ENCODE assay signal across 11 cellular contexts in the genomic region with DNA sequence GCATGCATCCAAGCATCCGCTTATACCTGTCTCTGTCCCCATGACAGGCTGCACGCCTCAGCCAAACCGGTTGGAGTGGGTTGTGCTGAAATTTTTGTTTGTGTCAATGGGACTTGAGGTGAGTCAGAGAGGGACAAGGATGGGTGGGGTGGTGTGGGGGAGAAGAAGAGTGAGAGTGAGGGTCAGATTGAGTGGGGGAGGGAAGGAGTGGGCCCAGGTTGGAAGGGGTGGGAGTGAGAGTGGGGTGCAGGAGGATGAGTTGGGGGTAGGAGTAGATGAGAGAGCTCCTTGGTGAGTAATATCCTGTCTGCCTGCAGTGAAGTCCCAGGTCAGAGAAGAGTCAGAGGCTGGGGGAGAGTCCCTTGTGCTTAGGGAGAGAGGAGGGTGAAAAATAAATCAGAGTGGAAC. TPM values are rescaled to one million over a fixed set of nuclear protein-coding genes. Genes with fewer than 3 reads are reported as not detected.
DNase-seq lines count a peak whose midpoint lies in the region; ATAC-seq and TF ChIP-seq lines count a peak whose summit lies in the region.
"Had no signal": no experiment of that assay in that cellular context is flagged by ENCODE, and none has a peak within 500 bp of the region (broad histone marks: within the 10 kb centered on the region; RNA-seq: fewer than 3 reads in every experiment).

No MANE protein-coding gene starts in this region.

- no peaks in the 10 kb centered on the region for H3K36me3 Mint-ChIP-seq in T-helper 2 cell treated with Interferon-gamma antibody and Interleukin-4, amounts not matched to agents 5 μg/mL and 100 μg/mL, for 36 hours (ENCODE audit: low read depth)
- H3K36me3 Mint-ChIP-seq in MCF 10A (ENCODE audit: insufficient read depth, unreplicated experiment) = peaks cover 5% of the 10 kb centered on the region
- H3K36me3 Mint-ChIP-seq: memory B cell had no signal

- ATAC-seq in GM18870 (IDR thresholded peaks at IDR 0.05; ENCODE audit: unreplicated experiment) = no peak
- ATAC-seq: body of pancreas, sciatic nerve had no signal

- POLR2A ChIA-PET in MCF 10A (lab: Yijun Ruan, JAX) = interaction anchor here (0.7 to 1.2 kb wide), 2 partner anchors 19 to 858 kb away, joined by 3 read pairs; no protein-coding TSS in a partner anchor

- TF ChIP-seq CTCF in MCF 10A (IDR thresholded peaks at IDR 0.05; ENCODE audit: unreplicated experiment) = no peak

- H3K27ac Mint-ChIP-seq in T-helper 2 cell treated with Interferon-gamma antibody and Interleukin-4, amounts not matched to agents 5 μg/mL and 100 μg/mL, for 36 hours = no peak overlapping the region
- H3K27ac Mint-ChIP-seq in MCF 10A (ENCODE audit: low read depth, unreplicated experiment) = no peak overlapping the region
- H3K27ac Mint-ChIP-seq: memory B cell had no signal

- CTCF ChIA-PET in MCF 10A (lab: Yijun Ruan, JAX) = interaction anchor here (0.6 to 10.3 kb wide), 7 partner anchors 12 to 442 kb away, joined by 3 to 331 read pairs (median 3); a partner anchor contains a TSS

- H3K27me3 Mint-ChIP-seq in T-helper 2 cell treated with Interferon-gamma antibody and Interleukin-4, amounts not matched to agents 5 μg/mL and 100 μg/mL, for 36 hours (ENCODE audit: low read depth) = peaks cover 2% of the 10 kb centered on the region
- H3K27me3 Mint-ChIP-seq in MCF 10A (ENCODE audit: insufficient read depth, unreplicated experiment) = no peaks in the 10 kb centered on the region
- H3K27me3 Mint-ChIP-seq: memory B cell had no signal

- intact Hi-C loops in MCF 10A (cut with micrococcal nuclease) = no loop called here

- peaks cover 33% of the 10 kb centered on the region for H3K4me1 Mint-ChIP-seq in T-helper 2 cell treated with Interferon-gamma antibody and Interleukin-4, amounts not matched to agents 5 μg/mL and 100 μg/mL, for 36 hours (ENCODE audit: low read depth)
- H3K4me1 Mint-ChIP-seq in MCF 10A (ENCODE audit: insufficient read depth, unreplicated experiment) = peaks cover 49% of the 10 kb centered on the region

- H3K4me3 Mint-ChIP-seq in T-helper 2 cell treated with Interferon-gamma antibody and Interleukin-4, amounts not matched to agents 5 μg/mL and 100 μg/mL, for 36 hours = no peak overlapping the region
- H3K4me3 Mint-ChIP-seq in MCF 10A (ENCODE audit: unreplicated experiment) = no peak overlapping the region
- H3K4me3 Mint-ChIP-seq: memory B cell had no signal

- no TSS peak for BruUV-seq in MCF 10A (replicated peaks; lab: Mats Ljungman, UMichigan)

- peak; percentile 56 for DNase-seq in DMS53 (lab: John Stamatoyannopoulos, UW)
- no peak for DNase-seq in DMS53 treated with DMSO at 0.1 percent for 48 hours (lab: John Stamatoyannopoulos, UW; ENCODE audit: unreplicated experiment)
- peak; percentile 54 for DNase-seq in T-helper 2 cell treated with Interferon-gamma antibody and Interleukin-4, amounts not matched to agents 5 μg/mL and 100 μg/mL, for 36 hours (ENCODE audit: low spot score)
- DNase-seq in MCF 10A (ENCODE audit: unreplicated experiment) = peak; percentile 59
- peak; percentile 16 to 47 (median 36) for DNase-seq in stimulated activated CD4-positive, alpha-beta T cell treated with anti-CD3 and anti-CD28 coated beads, TNF-alpha, amount 100 ng/mL, for 24 hours (ENCODE audit: low read depth in 3 of 3)
- DNase-seq in NCI-H1105 (lab: John Stamatoyannopoulos, UW) = no peak
- DNase-seq in NCI-H1092 treated with DMSO at 0.1 percent for 48 hours (lab: John Stamatoyannopoulos, UW) = no peak
- DNase-seq: body of pancreas had no signal

- no peaks in the 10 kb centered on the region for H3K9me3 Mint-ChIP-seq in T-helper 2 cell treated with Interferon-gamma antibody and Interleukin-4, amounts not matched to agents 5 μg/mL and 100 μg/mL, for 36 hours
- no peaks in the 10 kb centered on the region for H3K9me3 Mint-ChIP-seq in MCF 10A (ENCODE audit: unreplicated experiment)
- H3K9me3 Mint-ChIP-seq: memory B cell had no signal

RNA-seq across cellular contexts. Expression of a gene that starts 3.3 kb away (rescaled TPM):
- total RNA-seq in MCF 10A (2022) = 7.0 and 11.2 TPM in 2 replicates

RNA-seq across cellular contexts. Expression of a gene that starts 5.5 kb away (rescaled TPM):
- not detected in 2 replicates for total RNA-seq in MCF 10A (2022)

RNA-seq across cellular contexts. Expression of a gene that starts 22.9 kb away (rescaled TPM):
- 0.34 and 0.58 TPM in 2 replicates for total RNA-seq in MCF 10A (2022)

RNA-seq across cellular contexts. Expression of a gene that starts 25.2 kb away (rescaled TPM):
- total RNA-seq in MCF 10A (2022) = 514 and 683 TPM in 2 replicates

RNA-seq across cellular contexts. Expression of a gene that starts 25.3 kb away (rescaled TPM):
- 73.4 and 75.4 TPM in 2 replicates for total RNA-seq in MCF 10A (2022)

Comparison
In these comparisons a context has a peak if more than half of its experiments do, and no peak if none do; other contexts are left out.
1. DNase-seq: peak in DMS53 (single experiment), T-helper 2 cell treated with Interferon-gamma antibody and Interleukin-4, amounts not matched to agents 5 μg/mL and 100 μg/mL, for 36 hours (single experiment), MCF 10A (single experiment) and stimulated activated CD4-positive, alpha-beta T cell treated with anti-CD3 and anti-CD28 coated beads, TNF-alpha, amount 100 ng/mL, for 24 hours (3 of 3); none in DMS53 treated with DMSO at 0.1 percent for 48 hours (single experiment), NCI-H1105 (single experiment) and NCI-H1092 treated with DMSO at 0.1 percent for 48 hours (single experiment).